4 cellular contexts compared by ENCODE assay signal in the genomic region with DNA sequence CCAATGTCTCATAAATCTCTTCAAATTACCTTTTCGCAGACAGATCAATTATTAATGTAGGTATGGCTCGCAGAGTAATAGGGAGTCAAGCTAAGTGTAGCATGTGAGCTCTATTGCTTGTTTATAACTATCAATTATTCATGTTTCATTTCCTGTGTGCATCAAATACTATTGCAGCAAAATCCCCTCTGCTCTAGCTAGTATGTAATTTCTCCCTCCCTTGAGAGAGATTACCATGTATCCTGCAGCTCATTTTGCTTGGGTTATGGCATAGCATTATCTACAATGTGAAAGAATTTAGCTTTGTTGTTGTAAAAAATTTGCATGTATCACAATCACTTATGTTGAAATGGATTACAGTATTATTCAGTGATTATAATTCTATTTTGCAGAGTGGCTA.
"Had no signal": no experiment of that assay in that cellular context is flagged by ENCODE, and none has a peak within 500 bp of the region (broad histone marks: within the 10 kb centered on the region; RNA-seq: fewer than 3 reads in every experiment).

No MANE protein-coding gene starts in this region.

- H3K4me3 ChIP-seq: GM23338 had no signal

- DNase-seq: H9, HCEC 1CT, KBM-7 had no signal
